ENCODE assay signal across 22 cellular contexts in genomic region chr6:398065-398464, GRCh38. TPM values are rescaled to one million over a fixed set of nuclear protein-coding genes. Genes with fewer than 3 reads are reported as not detected.
A peak's percentile ranks its signal among the peaks of the same experiment; 100 is the strongest.
DNase-seq lines count a peak whose midpoint lies in the region; ATAC-seq and TF ChIP-seq lines count a peak whose summit lies in the region.
"Had no signal": no experiment of that assay in that cellular context is flagged by ENCODE, and none has a peak within 500 bp of the region (broad histone marks: within the 10 kb centered on the region; RNA-seq: fewer than 3 reads in every experiment).

No MANE protein-coding gene starts in this region.

- peaks cover 43% of the 10 kb centered on the region for H3K36me3 Mint-ChIP-seq in natural killer cell treated with Interleukin-12 subunit alpha and Interleukin-12 subunit beta and Interleukin-15 and Interleukin-18, amount 100 ng/mL, for 72 hours
- no peaks in the 10 kb centered on the region for H3K36me3 Mint-ChIP-seq in natural killer cell
- H3K36me3 Mint-ChIP-seq in activated naive CD4-positive, alpha-beta T cell treated with anti-CD3 and anti-CD28 coated beads, Interleukin-2, amount 50 U/mL, for 72 hours = peaks cover 87 to 94% of the 10 kb centered on the region in 2 donors

- TF ChIP-seq POLR2A in GM18951 (IDR thresholded peaks at IDR 0.05; ENCODE audit: extremely low read depth, insufficient read depth, insufficient read length) = peak; percentile 24

- H3K9me3 Mint-ChIP-seq in natural killer cell treated with Interleukin-12 subunit alpha and Interleukin-12 subunit beta and Interleukin-15 and Interleukin-18, amount 100 ng/mL, for 72 hours = no peaks in the 10 kb centered on the region
- no peaks in the 10 kb centered on the region for H3K9me3 Mint-ChIP-seq in natural killer cell
- peaks cover 0 to 5% of the 10 kb centered on the region in 2 donors for H3K9me3 Mint-ChIP-seq in activated naive CD4-positive, alpha-beta T cell treated with anti-CD3 and anti-CD28 coated beads, Interleukin-2, amount 50 U/mL, for 72 hours
- H3K9me3 Mint-ChIP-seq: CD8-positive, alpha-beta memory T cell; neural crest cell had no signal

- intact Hi-C loops in natural killer cell (cut with micrococcal nuclease) = no loop called here

- ATAC-seq in natural killer cell treated with Interleukin-12 subunit alpha and Interleukin-12 subunit beta and Interleukin-15 and Interleukin-18, amount 100 ng/mL, for 72 hours = no peak
- no peak for ATAC-seq in natural killer cell
- ATAC-seq in activated naive CD4-positive, alpha-beta T cell treated with anti-CD3 and anti-CD28 coated beads, Interleukin-2, amount 50 U/mL, for 72 hours = no peak
- no peak for ATAC-seq in esophagus mucosa
- ATAC-seq: mucosa of descending colon, T-helper 17 cell had no signal

- in situ Hi-C loops in GM18951 (cut with MboI; ENCODE audit: low sequenced_read_pairs, unreplicated experiment) = loop anchor here (10.0 kb wide), 1 partner anchor 173 kb away; no protein-coding TSS in a partner anchor

- H3K4me1 Mint-ChIP-seq in natural killer cell treated with Interleukin-12 subunit alpha and Interleukin-12 subunit beta and Interleukin-15 and Interleukin-18, amount 100 ng/mL, for 72 hours (ENCODE audit: low read depth in 2 of 2) = peaks cover 26 to 47% of the 10 kb centered on the region in 2 donors
- H3K4me1 Mint-ChIP-seq in natural killer cell = peaks cover 6 to 7% of the 10 kb centered on the region in 2 donors

- peaks cover 7 to 8% of the 10 kb centered on the region in 2 donors for H3K27me3 Mint-ChIP-seq in natural killer cell treated with Interleukin-12 subunit alpha and Interleukin-12 subunit beta and Interleukin-15 and Interleukin-18, amount 100 ng/mL, for 72 hours
- peaks cover 15 to 18% of the 10 kb centered on the region in 2 donors for H3K27me3 Mint-ChIP-seq in natural killer cell (ENCODE audit: low read depth in 2 of 2)

- H3K27ac Mint-ChIP-seq in natural killer cell treated with Interleukin-12 subunit alpha and Interleukin-12 subunit beta and Interleukin-15 and Interleukin-18, amount 100 ng/mL, for 72 hours = no peak overlapping the region
- H3K27ac Mint-ChIP-seq in natural killer cell = no peak overlapping the region
- peak overlapping the region; percentile 51 to 98 for H3K27ac Mint-ChIP-seq in activated naive CD4-positive, alpha-beta T cell treated with anti-CD3 and anti-CD28 coated beads, Interleukin-2, amount 50 U/mL, for 72 hours
- H3K27ac Mint-ChIP-seq: H9 had no signal

- no peak for TF ChIP-seq CTCF in natural killer cell (IDR thresholded peaks at IDR 0.05)

- peak overlapping the region; percentile 63 for H3K4me3 Mint-ChIP-seq in natural killer cell treated with Interleukin-12 subunit alpha and Interleukin-12 subunit beta and Interleukin-15 and Interleukin-18, amount 100 ng/mL, for 72 hours
- H3K4me3 Mint-ChIP-seq in natural killer cell = no peak overlapping the region
- H3K4me3 Mint-ChIP-seq: H9, neural crest cell had no signal

- DNase-seq in natural killer cell treated with Interleukin-12 subunit alpha and Interleukin-12 subunit beta and Interleukin-15 and Interleukin-18, amount 100 ng/mL, for 72 hours (ENCODE audit: low spot score) = no peak
- DNase-seq in natural killer cell (no peak), OCI-M2 (lab: John Stamatoyannopoulos, UW; ENCODE audit: unreplicated experiment) (no peak), DMS53 treated with DMSO at 0.1 percent for 48 hours (lab: John Stamatoyannopoulos, UW; ENCODE audit: unreplicated experiment) (no peak)
- DNase-seq in activated naive CD4-positive, alpha-beta T cell treated with anti-CD3 and anti-CD28 coated beads, Interleukin-2, amount 50 U/mL, for 72 hours (ENCODE audit: low spot score in 2 of 2) = no peak
- DNase-seq: amniotic stem cell; CD8-positive, alpha-beta memory T cell; DMS153; glutamatergic neuron; H9; Karpas-422; mucosa of descending colon; NCI-H187; NCI-H748 treated with DMSO at 0.1 percent for 48 hours; right cardiac atrium; SK-N-SH; spleen; T-helper 17 cell had no signal

RNA-seq across cellular contexts. Expression of gene IRF4, which starts 6.5 kb away (rescaled TPM):
- total RNA-seq in natural killer cell treated with Interleukin-12 subunit alpha and Interleukin-12 subunit beta and Interleukin-15 and Interleukin-18, amount 100 ng/mL, for 72 hours = 100 to 1,000 TPM; 112 to 388 TPM
- total RNA-seq in natural killer cell (10 to 100 TPM in 1 of 3 donors, 1 to 10 TPM in 2; 3.5 to 37.5 (median 3.5) TPM), esophagus mucosa (1.1 TPM)
- 100 to 1,000 TPM; 334 to 809 TPM for total RNA-seq in activated naive CD4-positive, alpha-beta T cell treated with anti-CD3 and anti-CD28 coated beads, Interleukin-2, amount 50 U/mL, for 72 hours
- total RNA-seq: G401 had no signal

Comparison
In these comparisons a context has a peak if more than half of its experiments do, and no peak if none do; other contexts are left out.
1. H3K27ac Mint-ChIP-seq: peak in activated naive CD4-positive, alpha-beta T cell treated with anti-CD3 and anti-CD28 coated beads, Interleukin-2, amount 50 U/mL, for 72 hours (2 of 2); none in natural killer cell treated with Interleukin-12 subunit alpha and Interleukin-12 subunit beta and Interleukin-15 and Interleukin-18, amount 100 ng/mL, for 72 hours (0 of 2) and natural killer cell (0 of 2).